Comparison of ENCODE assay signal across 13 cellular contexts in genomic region chr15:85500060-85500708, GRCh38.
DNase-seq lines count a peak whose midpoint lies in the region; TF ChIP-seq lines count a peak whose summit lies in the region.
"Had no signal": no experiment of that assay in that cellular context is flagged by ENCODE, and none has a peak within 500 bp of the region (broad histone marks: within the 10 kb centered on the region; RNA-seq: fewer than 3 reads in every experiment).

No MANE protein-coding gene starts in this region.

- H3K4me3 ChIP-seq in OCI-LY7 (ENCODE audit: low read depth, low read length, poor library complexity, severe bottlenecking) = no peak overlapping the region
- H3K4me3 ChIP-seq in right atrium auricular region = peak overlapping the region in 1 of 2 donors; percentile 17
- no peak overlapping the region for H3K4me3 ChIP-seq in smooth muscle cell
- H3K4me3 ChIP-seq: right lobe of liver had no signal

- H3K9me3 Mint-ChIP-seq in activated CD4-positive, alpha-beta memory T cell treated with anti-CD3 and anti-CD28 coated beads for 36 hours = no peaks in the 10 kb centered on the region
- H3K9me3 Mint-ChIP-seq in activated CD4-positive, alpha-beta memory T cell treated with anti-CD3 and anti-CD28 coated beads, Interleukin-2, amount 10 ng/mL, durations not matched to agents 7 days and 5 days = no peaks in the 10 kb centered on the region
- H3K9me3 Mint-ChIP-seq: HFFc6 had no signal

- intact Hi-C loops in activated CD4-positive, alpha-beta memory T cell treated with anti-CD3 and anti-CD28 coated beads for 36 hours (cut with micrococcal nuclease) = loop anchor here (1.0 to 5.0 kb wide), 3 partner anchors 43 to 207 kb away; no protein-coding TSS in a partner anchor
- intact Hi-C loops in OCI-LY7 (cut with micrococcal nuclease; ENCODE audit: unreplicated experiment) = no loop called here

- H3K4me2 ChIP-seq in OCI-LY7 (ENCODE audit: low read length) (peak overlapping the region; percentile 3; the same call in 1 of the 2 replicates), smooth muscle cell (peak overlapping the region; percentile 17)

- no peak overlapping the region for H3K4me3 Mint-ChIP-seq in activated CD4-positive, alpha-beta memory T cell treated with anti-CD3 and anti-CD28 coated beads for 36 hours
- H3K4me3 Mint-ChIP-seq in activated CD4-positive, alpha-beta memory T cell treated with anti-CD3 and anti-CD28 coated beads, Interleukin-2, amount 10 ng/mL, durations not matched to agents 7 days and 5 days = no peak overlapping the region
- H3K4me3 Mint-ChIP-seq: activated CD8-positive, alpha-beta memory T cell treated with anti-CD3 and anti-CD28 coated beads, Interleukin-2, amount 10 ng/mL, durations not matched to agents 7 days and 5 days had no signal

- no peak overlapping the region for H3K9ac ChIP-seq in smooth muscle cell (ENCODE audit: low read depth)

- CTCF ChIA-PET in activated CD4-positive, alpha-beta memory T cell treated with anti-CD3 and anti-CD28 coated beads for 36 hours (lab: Charles Lee) = interaction anchor here (1.0 to 1.7 kb wide), 3 partner anchors 10 to 204 kb away, joined by 3 to 5 read pairs (median 3); no protein-coding TSS in a partner anchor
- CTCF ChIA-PET in activated CD4-positive, alpha-beta memory T cell treated with anti-CD3 and anti-CD28 coated beads, Interleukin-2, amount 10 ng/mL, durations not matched to agents 7 days and 5 days (lab: Charles Lee) = interaction anchor here (1.3 to 2.6 kb wide), 3 partner anchors 14 to 204 kb away, joined by 3 to 9 read pairs (median 7); no protein-coding TSS in a partner anchor
- CTCF ChIA-PET in OCI-LY7 (lab: Charles Lee; ENCODE audit: unreplicated experiment) = no interaction called here

- no TSS peak for BruUV-seq in OCI-LY7 (replicated peaks; lab: Mats Ljungman, UMichigan)

- POLR2A ChIA-PET in activated CD4-positive, alpha-beta memory T cell treated with anti-CD3 and anti-CD28 coated beads for 36 hours (lab: Charles Lee) = interaction anchor here (0.7 to 1.5 kb wide), 3 partner anchors 10 to 23 kb away, joined by 3 to 5 read pairs (median 3); no protein-coding TSS in a partner anchor
- POLR2A ChIA-PET in activated CD4-positive, alpha-beta memory T cell treated with anti-CD3 and anti-CD28 coated beads, Interleukin-2, amount 10 ng/mL, durations not matched to agents 7 days and 5 days (lab: Charles Lee) = interaction anchor here (0.9 to 1.2 kb wide), 2 partner anchors 11 to 169 kb away, joined by 3 read pairs; no protein-coding TSS in a partner anchor
- POLR2A ChIA-PET in OCI-LY7 (lab: Charles Lee) = interaction anchor here (0.5 to 1.5 kb wide), 3 partner anchors 23 to 56 kb away, joined by 3 to 4 read pairs (median 3); no protein-coding TSS in a partner anchor

- no peak for TF ChIP-seq CTCF in OCI-LY7 (conservative IDR thresholded peaks at IDR 0.05; ENCODE audit: low read length)
- TF ChIP-seq CTCF in right atrium auricular region (IDR thresholded peaks at IDR 0.05) = no peak
- no peak for TF ChIP-seq CTCF in smooth muscle cell (IDR thresholded peaks at IDR 0.05; ENCODE audit: borderline replicate concordance, insufficient read depth, poor library complexity, severe bottlenecking)

- H3K27ac ChIP-seq in OCI-LY7 (ENCODE audit: low read depth, low read length, poor library complexity, severe bottlenecking) = no peak overlapping the region
- peak overlapping the region; percentile 76 to 85 for H3K27ac ChIP-seq in right atrium auricular region
- H3K27ac ChIP-seq in smooth muscle cell (ENCODE audit: low read depth) = peak overlapping the region; percentile 31
- H3K27ac ChIP-seq: right lobe of liver had no signal

- H4K20me1 ChIP-seq in OCI-LY7 (ENCODE audit: insufficient read depth, low read length) (peaks cover 47% of the 10 kb centered on the region), smooth muscle cell (ENCODE audit: low read depth) (peaks cover 78% of the 10 kb centered on the region)

- H3K9me2 ChIP-seq in OCI-LY7 (ENCODE audit: insufficient read depth, low read length) = no peaks in the 10 kb centered on the region

- peak overlapping the region; percentile 64 for H3K27ac Mint-ChIP-seq in activated CD4-positive, alpha-beta memory T cell treated with anti-CD3 and anti-CD28 coated beads for 36 hours
- H3K27ac Mint-ChIP-seq in activated CD4-positive, alpha-beta memory T cell treated with anti-CD3 and anti-CD28 coated beads, Interleukin-2, amount 10 ng/mL, durations not matched to agents 7 days and 5 days = no peak overlapping the region
- H3K27ac Mint-ChIP-seq: activated CD8-positive, alpha-beta memory T cell treated with anti-CD3 and anti-CD28 coated beads, Interleukin-2, amount 10 ng/mL, durations not matched to agents 7 days and 5 days had no signal

- no peaks in the 10 kb centered on the region for H3K27me3 Mint-ChIP-seq in activated CD4-positive, alpha-beta memory T cell treated with anti-CD3 and anti-CD28 coated beads for 36 hours
- H3K27me3 Mint-ChIP-seq in activated CD4-positive, alpha-beta memory T cell treated with anti-CD3 and anti-CD28 coated beads, Interleukin-2, amount 10 ng/mL, durations not matched to agents 7 days and 5 days = no peaks in the 10 kb centered on the region
- H3K27me3 Mint-ChIP-seq: activated CD8-positive, alpha-beta memory T cell treated with anti-CD3 and anti-CD28 coated beads, Interleukin-2, amount 10 ng/mL, durations not matched to agents 7 days and 5 days had no signal

- H3K36me3 ChIP-seq in OCI-LY7 (ENCODE audit: insufficient read depth, low read length) (peaks cover 6% of the 10 kb centered on the region; the same call in 1 of the 2 replicates), right atrium auricular region (no peaks in the 10 kb centered on the region), smooth muscle cell (ENCODE audit: low read depth) (no peaks in the 10 kb centered on the region)
- H3K36me3 ChIP-seq: right lobe of liver had no signal

- H3K4me1 ChIP-seq in OCI-LY7 (ENCODE audit: insufficient read depth, low read length, poor library complexity, severe bottlenecking) = peaks cover 53% of the 10 kb centered on the region
- H3K4me1 ChIP-seq in right atrium auricular region = peaks cover 0 to 82% of the 10 kb centered on the region in 2 donors
- peaks cover 40% of the 10 kb centered on the region for H3K4me1 ChIP-seq in smooth muscle cell (ENCODE audit: low read depth)

- H2AFZ ChIP-seq in OCI-LY7 (ENCODE audit: low read length) = no peak overlapping the region
- no peak overlapping the region for H2AFZ ChIP-seq in smooth muscle cell (ENCODE audit: low read depth)

- WGBS in smooth muscle cell (ENCODE audit: low lambda C conversion rate) = 80% methylated on average over 6 of the region's 6 CpGs

- peaks cover 8% of the 10 kb centered on the region for H3F3A ChIP-seq in smooth muscle cell (ENCODE audit: low read depth)

- peaks cover 89% of the 10 kb centered on the region for H3K4me1 Mint-ChIP-seq in activated CD4-positive, alpha-beta memory T cell treated with anti-CD3 and anti-CD28 coated beads for 36 hours (ENCODE audit: low read depth)
- peaks cover 70% of the 10 kb centered on the region for H3K4me1 Mint-ChIP-seq in activated CD4-positive, alpha-beta memory T cell treated with anti-CD3 and anti-CD28 coated beads, Interleukin-2, amount 10 ng/mL, durations not matched to agents 7 days and 5 days

- H3K27me3 ChIP-seq in right atrium auricular region = no peaks in the 10 kb centered on the region
- no peaks in the 10 kb centered on the region for H3K27me3 ChIP-seq in smooth muscle cell (ENCODE audit: low read depth)
- H3K27me3 ChIP-seq: right lobe of liver had no signal

- DNase-seq in activated CD4-positive, alpha-beta memory T cell treated with anti-CD3 and anti-CD28 coated beads for 36 hours = peak; percentile 28
- DNase-seq in activated CD4-positive, alpha-beta memory T cell treated with anti-CD3 and anti-CD28 coated beads, Interleukin-2, amount 10 ng/mL, durations not matched to agents 7 days and 5 days = no peak
- DNase-seq in OCI-LY7 (ENCODE audit: low spot score) (peak; percentile 23), right atrium auricular region (ENCODE audit: low spot score) (no peak), smooth muscle cell (lab: John Stamatoyannopoulos, UW; ENCODE audit: unreplicated experiment) (no peak), iPS-NIHi7 (ENCODE audit: extremely low spot score) (no peak), putamen (ENCODE audit: low spot score) (no peak), hypothalamus (lab: John Stamatoyannopoulos, UW) (no peak)
- DNase-seq: ACHN; activated CD8-positive, alpha-beta memory T cell treated with anti-CD3 and anti-CD28 coated beads, Interleukin-2, amount 10 ng/mL, durations not matched to agents 7 days and 5 days; HFFc6; NCI-H748 treated with DMSO at 0.1 percent for 48 hours; right lobe of liver had no signal

- no peaks in the 10 kb centered on the region for H3K9me3 ChIP-seq in OCI-LY7 (ENCODE audit: low read length)
- no peaks in the 10 kb centered on the region for H3K9me3 ChIP-seq in right atrium auricular region
- no peaks in the 10 kb centered on the region for H3K9me3 ChIP-seq in smooth muscle cell (replicated peaks; ENCODE audit: low read depth)
- H3K9me3 ChIP-seq: right lobe of liver had no signal

- H3K79me2 ChIP-seq in OCI-LY7 (ENCODE audit: insufficient read depth, low read depth, low read length) = peaks cover 91% of the 10 kb centered on the region
- peaks cover 98% of the 10 kb centered on the region for H3K79me2 ChIP-seq in smooth muscle cell (ENCODE audit: low read depth)

- no peaks in the 10 kb centered on the region for H3K36me3 Mint-ChIP-seq in activated CD4-positive, alpha-beta memory T cell treated with anti-CD3 and anti-CD28 coated beads for 36 hours
- peaks cover 6% of the 10 kb centered on the region for H3K36me3 Mint-ChIP-seq in activated CD4-positive, alpha-beta memory T cell treated with anti-CD3 and anti-CD28 coated beads, Interleukin-2, amount 10 ng/mL, durations not matched to agents 7 days and 5 days (ENCODE audit: low read depth)
- H3K36me3 Mint-ChIP-seq: activated CD8-positive, alpha-beta memory T cell treated with anti-CD3 and anti-CD28 coated beads, Interleukin-2, amount 10 ng/mL, durations not matched to agents 7 days and 5 days had no signal

Comparison
In these comparisons a context has a peak if more than half of its experiments do, and no peak if none do; other contexts are left out.
1. DNase-seq: peak in activated CD4-positive, alpha-beta memory T cell treated with anti-CD3 and anti-CD28 coated beads for 36 hours (single experiment) and OCI-LY7 (single experiment); none in activated CD4-positive, alpha-beta memory T cell treated with anti-CD3 and anti-CD28 coated beads, Interleukin-2, amount 10 ng/mL, durations not matched to agents 7 days and 5 days (single experiment), right atrium auricular region (single experiment), smooth muscle cell (single experiment), iPS-NIHi7 (single experiment), putamen (single experiment) and hypothalamus (0 of 51).